Comparison of ENCODE assay signal across 26 cellular contexts in the genomic region with DNA sequence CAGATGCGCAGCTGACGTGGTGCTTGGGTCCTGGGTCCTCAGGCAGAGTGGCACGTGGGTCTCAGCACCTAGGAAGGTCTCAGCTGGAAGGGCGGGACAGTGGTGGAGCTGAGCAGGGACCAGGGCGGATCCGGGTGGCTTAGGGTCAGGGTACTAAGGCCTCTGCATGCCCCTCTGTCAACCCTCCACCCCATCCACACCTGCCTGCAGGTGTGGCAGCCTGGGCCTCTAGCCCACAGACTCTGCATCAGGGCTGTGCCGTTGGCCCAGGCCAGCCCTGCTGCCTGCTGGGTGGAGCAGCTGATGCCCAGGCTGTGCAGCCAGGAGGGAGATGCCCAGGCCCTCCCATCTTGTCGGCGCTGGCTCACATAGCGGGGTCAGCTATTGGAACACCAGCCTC. TPM values are rescaled to one million over a fixed set of nuclear protein-coding genes. Genes with fewer than 3 reads are reported as not detected.
DNase-seq lines count a peak whose midpoint lies in the region; ATAC-seq, FAIRE-seq and TF ChIP-seq lines count a peak whose summit lies in the region.
"Had no signal": no experiment of that assay in that cellular context is flagged by ENCODE, and none has a peak within 500 bp of the region (broad histone marks: within the 10 kb centered on the region; RNA-seq: fewer than 3 reads in every experiment).

No MANE protein-coding gene starts in this region.

- H3K4me3 Mint-ChIP-seq in glutamatergic neuron (ENCODE audit: unreplicated experiment): peak overlapping the region; percentile 57
- H3K4me3 Mint-ChIP-seq: CD4-positive, alpha-beta memory T cell; GM23338; H9 had no signal

- in situ Hi-C loops in HepG2 (cut with HindIII; ENCODE audit: extremely low pct_ligation_motif_present, low pct_unique_long_range_greater_than_20kb): no loop called here

- H3K36me3 ChIP-seq in right lobe of liver: no peaks in the 10 kb centered on the region
- no peaks in the 10 kb centered on the region for H3K36me3 ChIP-seq in HepG2 (replicated peaks in 1 of 2; ENCODE audit: control insufficient read depth in 1 of 2, insufficient read depth in 2 of 2, low read length in 2 of 2)

- no peaks in the 10 kb centered on the region for H4K20me1 ChIP-seq in HepG2 (ENCODE audit: insufficient read depth, low read length)

- CTCF ChIA-PET in HepG2 (lab: Yijun Ruan, JAX; ENCODE audit: low intra/inter-chr PET ratio, low total read pairs): no interaction called here

- TF ChIP-seq EP300 in HepG2 (IDR thresholded peaks at IDR 0.05; ENCODE audit: low read depth in 2 of 2, low read length in 2 of 2): no peak
- TF ChIP-seq EP300 in HepG2 (CRISPR knock-in tag; IDR thresholded peaks at IDR 0.05; ENCODE audit: borderline replicate concordance): no peak

- peaks cover 9% of the 10 kb centered on the region for H3K27me3 Mint-ChIP-seq in glutamatergic neuron (ENCODE audit: unreplicated experiment)

- WGBS in right lobe of liver (ENCODE audit: insufficient coverage, low coverage, low lambda C conversion rate, missing lambda C conversion rate): 100% methylated on average over 2 of the region's 10 CpGs
- WGBS in HepG2 (ENCODE audit: low lambda C conversion rate): 5% methylated on average over 8 of the region's 10 CpGs

- no peak overlapping the region for H3K4me3 ChIP-seq in right lobe of liver
- no peak overlapping the region for H3K4me3 ChIP-seq in HepG2 (replicated peaks in 1 of 3; ENCODE audit: insufficient read depth in 1 of 3, low read depth in 2 of 3, low read length in 3 of 3)
- H3K4me3 ChIP-seq: GM23338, PC-9 had no signal

- FAIRE-seq in HepG2 (lab: Jason Lieb, UNC): no peak

- no peak overlapping the region for H3K4me2 ChIP-seq in HepG2 (ENCODE audit: low read depth, low read length)
- H3K4me2 ChIP-seq: GM23338, PC-9 had no signal

- H3K27ac Mint-ChIP-seq in glutamatergic neuron (ENCODE audit: unreplicated experiment): no peak overlapping the region
- H3K27ac Mint-ChIP-seq: CD4-positive, alpha-beta memory T cell; GM23338; H9 had no signal

- H3K9ac ChIP-seq in HepG2 (ENCODE audit: insufficient read depth, low read depth, low read length): no peak overlapping the region

- intact Hi-C loops in right lobe of liver (cut with DNase I) (no loop called here), HepG2 (cut with micrococcal nuclease; ENCODE audit: unreplicated experiment) (no loop called here), posterior vena cava (cut with DNase I) (no loop called here)

- no peak for TF ChIP-seq CTCF in right lobe of liver (IDR thresholded peaks at IDR 0.05)
- no peak for TF ChIP-seq CTCF in HepG2 (CRISPR knock-in tag; IDR thresholded peaks at IDR 0.05)
- TF ChIP-seq CTCF in glutamatergic neuron (IDR thresholded peaks at IDR 0.05; ENCODE audit: partially characterized antibody, unreplicated experiment): no peak

- H3K36me3 Mint-ChIP-seq in glutamatergic neuron (ENCODE audit: unreplicated experiment): peaks cover 5% of the 10 kb centered on the region
- H3K36me3 Mint-ChIP-seq: CD4-positive, alpha-beta memory T cell had no signal

- ATAC-seq in right lobe of liver: no peak
- no peak for ATAC-seq in HepG2
- ATAC-seq: GM23338 had no signal

- H3K9me3 ChIP-seq in right lobe of liver (no peaks in the 10 kb centered on the region), HepG2 (ENCODE audit: low read length) (no peaks in the 10 kb centered on the region)

- no peaks in the 10 kb centered on the region for H3K4me1 ChIP-seq in right lobe of liver
- no peaks in the 10 kb centered on the region for H3K4me1 ChIP-seq in HepG2 (ENCODE audit: insufficient read depth, low read length)

- POLR2A ChIA-PET in HepG2 (lab: Yijun Ruan, JAX): no interaction called here

- no peak overlapping the region for H3K27ac ChIP-seq in right lobe of liver
- no peak overlapping the region for H3K27ac ChIP-seq in HepG2 (ENCODE audit: extremely low read length, insufficient read depth, low read length)
- H3K27ac ChIP-seq: PC-9 had no signal

- TF ChIP-seq RAD21 in HepG2 (CRISPR knock-in tag; IDR thresholded peaks at IDR 0.05): no peak

- DNase-seq in right lobe of liver: peak in 2 of 3 donors; percentile 26 to 30
- no peak for DNase-seq in HepG2 (ENCODE audit: low spot score)
- DNase-seq in glutamatergic neuron: no peak
- DNase-seq in posterior vena cava (ENCODE audit: low spot score): peak; percentile 66
- no peak for DNase-seq in SW480 (ENCODE audit: low spot score)
- DNase-seq in EL: no peak
- no peak for DNase-seq in iPS-NIHi11 (ENCODE audit: low spot score)
- DNase-seq: C1 segment of cervical spinal cord; CD4-positive, alpha-beta memory T cell; COR-L47; DMS79; GF-D8; H9; Karpas-422; NCI-H1092; NCI-H1417 treated with DMSO at 0.1 percent for 48 hours; NCI-H1694 treated with DMSO at 0.1 percent for 48 hours; NCI-H2081; NCI-H2227 treated with DMSO at 0.1 percent for 48 hours; NCI-H526 treated with DMSO at 0.1 percent for 48 hours; PC-9; SHP77 had no signal

- no peak overlapping the region for H2AFZ ChIP-seq in HepG2 (ENCODE audit: low read length)
- H2AFZ ChIP-seq: GM23338, PC-9 had no signal

- peaks cover 7% of the 10 kb centered on the region for H3K9me3 Mint-ChIP-seq in glutamatergic neuron (ENCODE audit: unreplicated experiment)
- H3K9me3 Mint-ChIP-seq: CD4-positive, alpha-beta memory T cell had no signal

- BruUV-seq in HepG2 (replicated peaks; lab: Mats Ljungman, UMichigan): no TSS peak

- no peaks in the 10 kb centered on the region for H3K4me1 Mint-ChIP-seq in glutamatergic neuron (ENCODE audit: low read depth, unreplicated experiment)
- H3K4me1 Mint-ChIP-seq: CD4-positive, alpha-beta memory T cell; GM23338; H9 had no signal

- H3K27me3 ChIP-seq in right lobe of liver (no peaks in the 10 kb centered on the region), HepG2 (ENCODE audit: control insufficient read depth in 1 of 2, insufficient read depth in 2 of 2, low read length in 2 of 2) (peaks cover 3 to 64% of the 10 kb centered on the region in 2 experiments; a peak in 4 of 5 replicates)

- H3K79me2 ChIP-seq in HepG2 (ENCODE audit: insufficient read depth, low read length): no peaks in the 10 kb centered on the region

- no peak for TF ChIP-seq POLR2A in right lobe of liver (IDR thresholded peaks at IDR 0.05)
- TF ChIP-seq POLR2A in HepG2 (IDR thresholded peaks at IDR 0.05; ENCODE audit: insufficient read depth in 1 of 2, low read depth in 2 of 2, low read length in 2 of 2): no peak

TF ChIP-seq in HepG2, 621 proteins besides CTCF, POLR2A, EP300 and RAD21 (continues in another document):
- no peak for TF ChIP-seq ZNF350 (CRISPR knock-in tag; IDR thresholded peaks at IDR 0.05; ENCODE audit: borderline replicate concordance, low read depth)

RNA-seq across cellular contexts. Expression of a gene that starts 24.6 kb away (rescaled TPM):
- total RNA-seq in right lobe of liver (not detected), HepG2 (2016; rRNA removed; fragmentation: Illumina TruSeq; extraction: Trizol) (not detected in 2 replicates), glutamatergic neuron (ENCODE audit: unreplicated experiment) (not detected), posterior vena cava (not detected)
- total RNA-seq in HepG2 (2016; cell fraction: cytosol; rRNA removed; fragmentation: Illumina TruSeq; extraction: Trizol; ENCODE audit: low read depth): not detected in 2 replicates
- not detected in 2 replicates for total RNA-seq in HepG2 (2016; cell fraction: insoluble cytoplasmic fraction; rRNA removed; fragmentation: Illumina TruSeq; extraction: Trizol)
- not detected in 2 replicates for total RNA-seq in HepG2 (2016; cell fraction: membrane; rRNA removed; fragmentation: Illumina TruSeq; extraction: Trizol)
- total RNA-seq in HepG2 (2016; cell fraction: nucleus; rRNA removed; fragmentation: Illumina TruSeq; extraction: Trizol): not detected in 2 replicates
- not detected in 2 replicates for polyA plus RNA-seq in HepG2 (2011; rRNA removed)
- polyA plus RNA-seq in HepG2 (2011; cell fraction: cytosol; rRNA removed): not detected in 2 replicates
- polyA plus RNA-seq in HepG2 (2011; cell fraction: nucleus; rRNA removed): not detected in 2 replicates
- not detected in 2 replicates for polyA plus RNA-seq in HepG2 (2012)
- polyA plus RNA-seq in HepG2 (2016; cell fraction: cytosol; fragmentation: Illumina TruSeq; extraction: Trizol; ENCODE audit: low read depth): not detected in 2 replicates
- polyA plus RNA-seq in HepG2 (2016; cell fraction: insoluble cytoplasmic fraction; fragmentation: Illumina TruSeq; extraction: Trizol; ENCODE audit: low read depth): not detected in 2 replicates
- polyA plus RNA-seq in HepG2 (2016; cell fraction: membrane; fragmentation: Illumina TruSeq; extraction: Trizol; ENCODE audit: low read depth): not detected in 2 replicates
- polyA plus RNA-seq in HepG2 (2016; cell fraction: nucleus; fragmentation: Illumina TruSeq; extraction: Trizol; ENCODE audit: insufficient read depth, low read depth): not detected in 2 replicates
- not detected in 2 replicates for polyA minus RNA-seq in HepG2 (2011; rRNA and poly(A)+ RNA removed; ENCODE audit: low replicate concordance)
- not detected in 2 replicates for polyA minus RNA-seq in HepG2 (2011; cell fraction: cytosol; rRNA and poly(A)+ RNA removed)
- polyA minus RNA-seq in HepG2 (2011; cell fraction: nucleus; rRNA and poly(A)+ RNA removed): not detected in 2 replicates
- total RNA-seq: A673; CD4-positive, alpha-beta memory T cell; GM23338; H9; HT-29; NCI-H460; PC-9 had no signal
- polyA plus RNA-seq: CD4-positive, alpha-beta memory T cell had no signal

RNA-seq across cellular contexts. Expression of a gene that starts 28.9 kb away (rescaled TPM):
- 10 to 100 TPM; 33.1 to 66.1 (median 45.8) TPM for total RNA-seq in right lobe of liver
- 180 and 208 TPM in 2 replicates for total RNA-seq in HepG2 (2016; rRNA removed; fragmentation: Illumina TruSeq; extraction: Trizol)
- total RNA-seq in HepG2 (2016; cell fraction: cytosol; rRNA removed; fragmentation: Illumina TruSeq; extraction: Trizol; ENCODE audit: low read depth): 188 and 216 TPM in 2 replicates
- 189 and 214 TPM in 2 replicates for total RNA-seq in HepG2 (2016; cell fraction: insoluble cytoplasmic fraction; rRNA removed; fragmentation: Illumina TruSeq; extraction: Trizol)
- total RNA-seq in HepG2 (2016; cell fraction: membrane; rRNA removed; fragmentation: Illumina TruSeq; extraction: Trizol): 299 and 318 TPM in 2 replicates
- 64.4 and 66.4 TPM in 2 replicates for total RNA-seq in HepG2 (2016; cell fraction: nucleus; rRNA removed; fragmentation: Illumina TruSeq; extraction: Trizol)
- 201 and 247 TPM in 2 replicates for polyA plus RNA-seq in HepG2 (2011; rRNA removed)
- polyA plus RNA-seq in HepG2 (2011; cell fraction: cytosol; rRNA removed): 164 and 244 TPM in 2 replicates
- polyA plus RNA-seq in HepG2 (2011; cell fraction: nucleus; rRNA removed): 49.8 and 53.2 TPM in 2 replicates
- 152 and 161 TPM in 2 replicates for polyA plus RNA-seq in HepG2 (2012)
- polyA plus RNA-seq in HepG2 (2016; cell fraction: cytosol; fragmentation: Illumina TruSeq; extraction: Trizol; ENCODE audit: low read depth): 255 and 315 TPM in 2 replicates
- polyA plus RNA-seq in HepG2 (2016; cell fraction: insoluble cytoplasmic fraction; fragmentation: Illumina TruSeq; extraction: Trizol; ENCODE audit: low read depth): 244 and 258 TPM in 2 replicates
- 282 and 350 TPM in 2 replicates for polyA plus RNA-seq in HepG2 (2016; cell fraction: membrane; fragmentation: Illumina TruSeq; extraction: Trizol; ENCODE audit: low read depth)
- polyA plus RNA-seq in HepG2 (2016; cell fraction: nucleus; fragmentation: Illumina TruSeq; extraction: Trizol; ENCODE audit: insufficient read depth, low read depth): 132 TPM in 2 replicates
- polyA minus RNA-seq in HepG2 (2011; rRNA and poly(A)+ RNA removed; ENCODE audit: low replicate concordance): 8.8 and 17.6 TPM in 2 replicates
- polyA minus RNA-seq in HepG2 (2011; cell fraction: cytosol; rRNA and poly(A)+ RNA removed): 12.1 and 20.3 TPM in 2 replicates
- 16.9 and 20.1 TPM in 2 replicates for polyA minus RNA-seq in HepG2 (2011; cell fraction: nucleus; rRNA and poly(A)+ RNA removed)
- total RNA-seq in glutamatergic neuron (ENCODE audit: unreplicated experiment): 121 TPM
- 100 to 1,000 TPM in 1 of 2 donors, 10 to 100 TPM in 1; 93.3 to 127 TPM for total RNA-seq in posterior vena cava

Comparison
In these comparisons a context has a peak if more than half of its experiments do, and no peak if none do; other contexts are left out.
1. DNase-seq: peak in right lobe of liver (2 of 3) and posterior vena cava (single experiment); none in HepG2 (single experiment), glutamatergic neuron (single experiment), SW480 (single experiment), EL (single experiment) and iPS-NIHi11 (single experiment).